ENCODE assay signal across 16 cellular contexts in the genomic region with DNA sequence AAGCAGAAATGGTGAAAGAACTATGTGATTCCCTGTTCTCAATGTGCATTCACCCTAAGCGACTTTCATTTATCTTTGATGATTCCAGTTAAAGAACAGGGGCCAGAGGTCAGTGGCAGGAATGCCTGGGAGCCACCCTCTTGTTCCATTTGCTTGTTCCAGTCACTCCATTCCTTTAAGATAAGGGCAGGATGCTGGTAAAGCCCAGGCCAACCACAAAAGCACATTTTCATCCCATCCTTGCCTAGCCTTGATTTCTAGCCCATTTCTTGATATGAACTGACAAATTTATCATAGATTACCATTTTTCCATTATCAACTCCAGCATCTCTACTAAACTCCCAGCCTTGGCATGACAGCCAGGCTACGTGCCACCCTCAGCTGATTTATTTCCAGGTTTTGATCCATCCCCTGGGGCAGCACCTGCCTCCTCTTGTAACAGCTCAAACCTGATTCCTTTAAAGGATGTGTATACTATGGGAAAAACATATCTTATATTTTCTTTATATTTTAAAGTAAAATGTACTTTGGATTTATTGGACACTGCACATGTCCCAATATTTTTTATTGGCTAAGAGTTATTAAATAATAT. TPM values are rescaled to one million over a fixed set of nuclear protein-coding genes. Genes with fewer than 3 reads are reported as not detected.
DNase-seq lines count a peak whose midpoint lies in the region; ATAC-seq, FAIRE-seq and TF ChIP-seq lines count a peak whose summit lies in the region.
"Had no signal": no experiment of that assay in that cellular context is flagged by ENCODE, and none has a peak within 500 bp of the region (broad histone marks: within the 10 kb centered on the region; RNA-seq: fewer than 3 reads in every experiment).

No MANE protein-coding gene starts in this region.

- no peaks in the 10 kb centered on the region for H3K27me3 Mint-ChIP-seq in progenitor cell of endocrine pancreas
- H3K27me3 Mint-ChIP-seq in activated T-helper 17 cell treated with anti-CD3 and anti-CD28 coated beads, Interleukin-2, amount 50 U/mL, for 72 hours = no peaks in the 10 kb centered on the region
- H3K27me3 Mint-ChIP-seq: activated naive CD8-positive, alpha-beta T cell treated with anti-CD3 and anti-CD28 coated beads, Interleukin-2, amount 10 ng/mL, durations not matched to agents 7 days and 5 days; activated T-cell treated with anti-CD3 and anti-CD28 coated beads, Interleukin-2, amount 50 U/mL, for 24 hours had no signal

- H3K27ac Mint-ChIP-seq in progenitor cell of endocrine pancreas = peak overlapping the region; percentile 59
- H3K27ac Mint-ChIP-seq in activated T-helper 17 cell treated with anti-CD3 and anti-CD28 coated beads, Interleukin-2, amount 50 U/mL, for 72 hours = no peak overlapping the region
- H3K27ac Mint-ChIP-seq: activated naive CD8-positive, alpha-beta T cell treated with anti-CD3 and anti-CD28 coated beads, Interleukin-2, amount 10 ng/mL, durations not matched to agents 7 days and 5 days; activated T-cell treated with anti-CD3 and anti-CD28 coated beads, Interleukin-2, amount 50 U/mL, for 24 hours had no signal

- FAIRE-seq in HTR-8/SVneo (lab: Jason Lieb, UNC) = no peak

- H3K9me3 Mint-ChIP-seq in progenitor cell of endocrine pancreas (ENCODE audit: low read depth) = peaks cover 10% of the 10 kb centered on the region
- no peaks in the 10 kb centered on the region for H3K9me3 Mint-ChIP-seq in activated T-helper 17 cell treated with anti-CD3 and anti-CD28 coated beads, Interleukin-2, amount 50 U/mL, for 72 hours

- ATAC-seq in activated T-helper 17 cell treated with anti-CD3 and anti-CD28 coated beads, Interleukin-2, amount 50 U/mL, for 72 hours (replicated peaks) = no peak

- DNase-seq in LHCN-M2 (ENCODE audit: low read depth) (peak; percentile 11), ecto neural progenitor cell (ENCODE audit: low spot score) (peak; percentile 66), kidney tubule cell (ENCODE audit: low spot score) (peak; percentile 12), progenitor cell of endocrine pancreas (ENCODE audit: low spot score, unreplicated experiment) (no peak), D341Med (ENCODE audit: low spot score) (no peak), HTR-8/SVneo (ENCODE audit: insufficient read length, low spot score) (no peak), HK-2 (ENCODE audit: unreplicated experiment) (no peak)
- DNase-seq: activated CD4-positive, alpha-beta T cell treated with anti-CD3 and anti-CD28 coated beads, Interleukin-2, amount 50 U/mL, for 4 hours; activated naive CD8-positive, alpha-beta T cell treated with anti-CD3 and anti-CD28 coated beads, Interleukin-2, amount 10 ng/mL, durations not matched to agents 7 days and 5 days; activated T-cell treated with anti-CD3 and anti-CD28 coated beads, Interleukin-2, amount 50 U/mL, for 24 hours; midbrain; NCI-H1694; NCI-H345; NK-92 treated with Interleukin-12 subunit alpha and Interleukin-12 subunit beta, amount 100 ng/mL, for 24 hours; SW 1271 had no signal

- TF ChIP-seq CTCF in progenitor cell of endocrine pancreas (IDR thresholded peaks at IDR 0.05; ENCODE audit: unreplicated experiment) = no peak

- peaks cover 23% of the 10 kb centered on the region for H3K36me3 Mint-ChIP-seq in progenitor cell of endocrine pancreas (ENCODE audit: insufficient read depth)
- peaks cover 17% of the 10 kb centered on the region for H3K36me3 Mint-ChIP-seq in activated T-helper 17 cell treated with anti-CD3 and anti-CD28 coated beads, Interleukin-2, amount 50 U/mL, for 72 hours (ENCODE audit: low read depth)

- H3K4me3 Mint-ChIP-seq in progenitor cell of endocrine pancreas (ENCODE audit: low read depth) = no peak overlapping the region
- no peak overlapping the region for H3K4me3 Mint-ChIP-seq in activated T-helper 17 cell treated with anti-CD3 and anti-CD28 coated beads, Interleukin-2, amount 50 U/mL, for 72 hours
- H3K4me3 Mint-ChIP-seq: activated naive CD8-positive, alpha-beta T cell treated with anti-CD3 and anti-CD28 coated beads, Interleukin-2, amount 10 ng/mL, durations not matched to agents 7 days and 5 days; activated T-cell treated with anti-CD3 and anti-CD28 coated beads, Interleukin-2, amount 50 U/mL, for 24 hours had no signal

- peaks cover 29% of the 10 kb centered on the region for H3K4me1 Mint-ChIP-seq in progenitor cell of endocrine pancreas (ENCODE audit: low read depth)
- H3K4me1 Mint-ChIP-seq in activated T-helper 17 cell treated with anti-CD3 and anti-CD28 coated beads, Interleukin-2, amount 50 U/mL, for 72 hours = no peaks in the 10 kb centered on the region

RNA-seq across cellular contexts. Expression of gene HMGN3, which starts 19.2 kb away (rescaled TPM):
- total RNA-seq in LHCN-M2 (2014; rRNA removed) = 67.8 and 80.7 TPM in 2 replicates
- polyA plus RNA-seq in LHCN-M2 (2012) = 52.0 TPM
- total RNA-seq in progenitor cell of endocrine pancreas = 150 and 153 TPM in 2 replicates
- 10 to 100 TPM; 29.6 to 42.2 TPM for total RNA-seq in activated T-helper 17 cell treated with anti-CD3 and anti-CD28 coated beads, Interleukin-2, amount 50 U/mL, for 72 hours

Comparison
In these comparisons a context has a peak if more than half of its experiments do, and no peak if none do; other contexts are left out.
1. DNase-seq: peak in LHCN-M2 (single experiment), ecto neural progenitor cell (single experiment) and kidney tubule cell (single experiment); none in progenitor cell of endocrine pancreas (single experiment), D341Med (single experiment), HTR-8/SVneo (single experiment) and HK-2 (single experiment).